Comparison of ENCODE assay signal across 7 cellular contexts in the genomic region with DNA sequence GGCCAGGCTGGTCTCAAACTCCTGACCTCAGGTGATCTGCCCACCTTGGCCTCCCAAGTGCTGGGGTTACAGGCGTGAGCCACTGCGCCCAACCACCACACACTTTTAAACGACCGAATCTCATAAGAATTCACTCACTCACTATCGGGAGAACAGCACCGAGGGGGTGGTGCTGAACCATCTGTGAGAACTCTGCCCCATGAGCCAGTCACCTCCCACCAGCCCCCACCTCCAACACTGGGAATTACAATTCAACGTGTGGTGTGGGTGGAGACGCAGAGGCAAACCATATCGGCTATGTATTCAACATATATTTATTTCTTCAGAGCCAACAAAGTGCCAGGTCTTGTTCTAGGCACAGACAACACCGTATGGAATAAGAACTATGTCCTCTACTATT. TPM values are rescaled to one million over a fixed set of nuclear protein-coding genes. Genes with fewer than 3 reads are reported as not detected.
"Had no signal": no experiment of that assay in that cellular context is flagged by ENCODE, and none has a peak within 500 bp of the region (broad histone marks: within the 10 kb centered on the region; RNA-seq: fewer than 3 reads in every experiment).

No MANE protein-coding gene starts in this region.

- H3K36me3 ChIP-seq: HAP-1 had no signal

- H3K27ac ChIP-seq: GM23248 had no signal

- H3K9me3 ChIP-seq: HAP-1 had no signal

- H3K4me3 ChIP-seq: GM23248, HAP-1 had no signal

- DNase-seq: GM23248, GOT3, H7, KBM-7 had no signal

RNA-seq across cellular contexts. Expression of gene TLR3, which starts 3.6 kb away (rescaled TPM):
- polyA plus RNA-seq: IgD-negative memory B cell had no signal

RNA-seq across cellular contexts. Expression of gene FAM149A, which starts 32.0 kb away (rescaled TPM):
- total RNA-seq: HepG2 had no signal
- polyA plus RNA-seq: HepG2, IgD-negative memory B cell had no signal
